23 cellular contexts compared by ENCODE assay signal in genomic region chr7:137096607-137097006, GRCh38.
"Had no signal": no experiment of that assay in that cellular context is flagged by ENCODE, and none has a peak within 500 bp of the region (broad histone marks: within the 10 kb centered on the region; RNA-seq: fewer than 3 reads in every experiment).

No MANE protein-coding gene starts in this region.

- H3K36me3 Mint-ChIP-seq: immature natural killer cell; neural progenitor cell; stimulated activated naive B cell treated with anti-CD40 and anti-IgM and Interleukin-4, amounts not matched to agents 10 μg/mL and 1 μg/mL and 100 μg/mL, for 72 hours; T-cell had no signal

- H3K4me3 Mint-ChIP-seq: activated naive CD8-positive, alpha-beta T cell treated with anti-CD3 and anti-CD28 coated beads for 36 hours; effector memory CD8-positive, alpha-beta T cell; immature natural killer cell; mesothelial cell of epicardium; neural progenitor cell; stimulated activated naive B cell treated with anti-CD40 and anti-IgM and Interleukin-4, amounts not matched to agents 10 μg/mL and 1 μg/mL and 100 μg/mL, for 72 hours; T-cell had no signal

- H3K4me2 ChIP-seq: neural progenitor cell had no signal

- H3K27me3 ChIP-seq: breast epithelium, neural progenitor cell, tibial artery had no signal

- ATAC-seq: activated CD4-positive, CD25-positive, alpha-beta regulatory T cell treated with anti-CD3 and anti-CD28 coated beads, Interleukin-2, amount 50 U/mL, for 24 hours; effector memory CD8-positive, alpha-beta T cell; lower lobe of right lung; stimulated activated naive B cell treated with anti-CD40 and anti-IgM and Interleukin-4, amounts not matched to agents 10 μg/mL and 1 μg/mL and 100 μg/mL, for 72 hours; T-cell had no signal

- H3K9me3 ChIP-seq: breast epithelium, lower lobe of right lung, tibial artery had no signal

- H2AFZ ChIP-seq: neural progenitor cell, parathyroid adenoma had no signal

- H3K27ac ChIP-seq: breast epithelium, epithelial cell of prostate, lower lobe of right lung, neural progenitor cell, parathyroid adenoma, skin epidermis, tibial artery had no signal

- H3K4me3 ChIP-seq: breast epithelium, lower lobe of right lung, neural progenitor cell, skin epidermis, tibial artery had no signal

- H3K9me3 Mint-ChIP-seq: neural progenitor cell had no signal

- FAIRE-seq: urothelium cell line had no signal

- H3K4me1 ChIP-seq: breast epithelium, lower lobe of right lung, neural progenitor cell, parathyroid adenoma, tibial artery had no signal

- H3K9ac ChIP-seq: neural progenitor cell, parathyroid adenoma had no signal

- DNase-seq: activated CD4-positive, alpha-beta T cell treated with anti-CD3 and anti-CD28 coated beads, Interleukin-2, amount 50 U/mL, for 1 hour; activated CD8-positive, alpha-beta memory T cell treated with anti-CD3 and anti-CD28 coated beads for 24 hours; activated naive CD8-positive, alpha-beta T cell treated with anti-CD3 and anti-CD28 coated beads for 36 hours; dermis blood vessel endothelial cell; effector memory CD8-positive, alpha-beta T cell; foreskin melanocyte; head of caudate nucleus; immature natural killer cell; lower lobe of right lung; stimulated activated CD4-positive, alpha-beta T cell treated with anti-CD3 and anti-CD28 coated beads, Interleukin-15, amount 100 ng/mL, for 24 hours; stimulated activated CD4-positive, alpha-beta T cell treated with anti-CD3 and anti-CD28 coated beads, Interleukin-4, amount 100 ng/mL, for 1 hour; stimulated activated naive B cell treated with anti-CD40 and anti-IgM and Interleukin-4, amounts not matched to agents 10 μg/mL and 1 μg/mL and 100 μg/mL, for 72 hours; T-cell; T-helper 9 cell; tibial artery had no signal

- H3K36me3 ChIP-seq: breast epithelium, lower lobe of right lung, neural progenitor cell, tibial artery had no signal

- H3K4me1 Mint-ChIP-seq: activated naive CD8-positive, alpha-beta T cell treated with anti-CD3 and anti-CD28 coated beads for 36 hours; immature natural killer cell; neural progenitor cell; stimulated activated naive B cell treated with anti-CD40 and anti-IgM and Interleukin-4, amounts not matched to agents 10 μg/mL and 1 μg/mL and 100 μg/mL, for 72 hours; T-cell had no signal

- H3K27me3 Mint-ChIP-seq: activated naive CD8-positive, alpha-beta T cell treated with anti-CD3 and anti-CD28 coated beads for 36 hours; effector memory CD8-positive, alpha-beta T cell; stimulated activated naive B cell treated with anti-CD40 and anti-IgM and Interleukin-4, amounts not matched to agents 10 μg/mL and 1 μg/mL and 100 μg/mL, for 72 hours; T-cell had no signal

- H3K79me2 ChIP-seq: parathyroid adenoma had no signal

- H3K27ac Mint-ChIP-seq: activated naive CD8-positive, alpha-beta T cell treated with anti-CD3 and anti-CD28 coated beads for 36 hours; effector memory CD8-positive, alpha-beta T cell; immature natural killer cell; mesothelial cell of epicardium; neural progenitor cell; stimulated activated naive B cell treated with anti-CD40 and anti-IgM and Interleukin-4, amounts not matched to agents 10 μg/mL and 1 μg/mL and 100 μg/mL, for 72 hours; T-cell had no signal
